In the genomic region with DNA sequence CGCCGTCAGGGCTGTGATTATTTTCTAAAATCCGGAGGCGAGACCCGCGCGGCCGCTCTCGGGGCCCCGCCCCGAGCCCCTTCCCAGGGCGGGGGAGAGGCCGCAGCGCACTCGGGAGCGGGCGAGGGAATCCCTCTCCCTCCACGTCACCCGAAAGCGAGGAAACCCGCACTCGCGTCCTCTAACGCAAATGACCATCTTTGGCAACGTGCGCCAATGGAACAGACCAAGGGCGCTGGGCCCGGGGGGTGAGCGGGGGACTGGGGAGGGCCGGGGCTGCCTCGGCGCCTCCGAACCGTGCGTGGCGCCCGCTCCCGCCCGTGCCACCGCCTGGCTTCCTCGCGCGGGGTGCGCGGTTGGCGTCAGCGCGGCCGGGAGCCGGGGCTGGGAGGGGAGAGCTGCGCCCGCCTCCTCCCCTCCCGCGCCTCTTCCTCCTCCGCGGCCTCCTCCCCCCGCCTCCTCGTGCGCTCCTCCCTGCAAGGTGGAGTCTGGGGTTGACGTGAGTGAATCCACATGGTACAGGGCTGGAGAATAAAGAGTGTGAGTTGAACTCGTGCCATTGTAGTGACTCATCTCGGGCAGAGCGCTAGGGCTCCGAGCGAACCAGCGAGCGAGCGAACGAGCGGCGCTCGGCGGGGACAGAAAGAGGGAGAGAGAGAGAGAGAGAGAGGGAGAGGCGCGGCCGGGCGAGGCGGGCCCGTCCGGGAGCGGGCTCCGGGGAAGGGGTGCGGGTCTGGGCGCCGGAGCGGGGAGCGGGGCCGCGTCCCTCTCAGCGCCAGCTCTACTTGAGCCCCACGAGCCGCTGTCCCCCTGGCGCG, we compare ENCODE assay signal across 1 cellular context.
TF ChIP-seq lines count a peak whose summit lies in the region.

TSS of gene FOSL2 (plus strand) at position 562 of the 818 bp plus-strand sequence. CDS start 863 bp downstream, outside the sequence.

TF ChIP-seq in HEK293, 187 proteins besides CTCF, POLR2A, EP300 and RAD21 (continued from another document and continues in another):
- TF ChIP-seq, protein P1, sequence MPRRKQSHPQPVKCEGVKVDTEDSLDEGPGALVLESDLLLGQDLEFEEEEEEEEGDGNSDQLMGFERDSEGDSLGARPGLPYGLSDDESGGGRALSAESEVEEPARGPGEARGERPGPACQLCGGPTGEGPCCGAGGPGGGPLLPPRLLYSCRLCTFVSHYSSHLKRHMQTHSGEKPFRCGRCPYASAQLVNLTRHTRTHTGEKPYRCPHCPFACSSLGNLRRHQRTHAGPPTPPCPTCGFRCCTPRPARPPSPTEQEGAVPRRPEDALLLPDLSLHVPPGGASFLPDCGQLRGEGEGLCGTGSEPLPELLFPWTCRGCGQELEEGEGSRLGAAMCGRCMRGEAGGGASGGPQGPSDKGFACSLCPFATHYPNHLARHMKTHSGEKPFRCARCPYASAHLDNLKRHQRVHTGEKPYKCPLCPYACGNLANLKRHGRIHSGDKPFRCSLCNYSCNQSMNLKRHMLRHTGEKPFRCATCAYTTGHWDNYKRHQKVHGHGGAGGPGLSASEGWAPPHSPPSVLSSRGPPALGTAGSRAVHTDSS (tag by site-specific recombination; IDR thresholded peaks at IDR 0.05) = peak; percentile 79
- TF ChIP-seq ZNF610 (tag by site-specific recombination; IDR thresholded peaks at IDR 0.05; ENCODE audit: borderline replicate concordance) (peak; percentile 67; the same call in 1 of the 2 replicates), ZNF785 (tag by site-specific recombination; IDR thresholded peaks at IDR 0.05) (no peak), ZXDB (tag by site-specific recombination; IDR thresholded peaks at IDR 0.05) (peak; percentile 72), SP3 (tag by site-specific recombination; IDR thresholded peaks at IDR 0.05) (peak; percentile 94), ZNF394 (tag by site-specific recombination; IDR thresholded peaks at IDR 0.05; ENCODE audit: borderline replicate concordance) (peak; percentile 58; the same call in 1 of the 2 replicates), ZNF837 (tag by site-specific recombination; IDR thresholded peaks at IDR 0.05) (no peak), ZBTB17 (tag by site-specific recombination; IDR thresholded peaks at IDR 0.05) (peak; percentile 98), KLF16 (tag by site-specific recombination; IDR thresholded peaks at IDR 0.05) (peak; percentile 70; the same call in 1 of the 2 replicates), ZNF639 (tag by site-specific recombination; IDR thresholded peaks at IDR 0.05) (peak; percentile 65; the same call in 1 of the 2 replicates), ZNF596 (tag by site-specific recombination; IDR thresholded peaks at IDR 0.05) (peak; percentile 98), ZEB2 (tag by site-specific recombination; IDR thresholded peaks at IDR 0.05) (peak; percentile 95), ZBTB8A (tag by site-specific recombination; IDR thresholded peaks at IDR 0.05) (peak; percentile 97), ZIC2 (tag by site-specific recombination; IDR thresholded peaks at IDR 0.05) (peak; percentile 40; the same call in 1 of the 2 replicates), SETDB1 (IDR thresholded peaks at IDR 0.05; ENCODE audit: insufficient read length, low read length) (no peak), ZNF391 (tag by site-specific recombination; IDR thresholded peaks at IDR 0.05; ENCODE audit: borderline replicate concordance, low read depth) (peak; percentile 58; the same call in 1 of the 2 replicates), ZNF175 (tag by site-specific recombination; IDR thresholded peaks at IDR 0.05) (no peak), ZNF266 (tag by site-specific recombination; IDR thresholded peaks at IDR 0.05; ENCODE audit: low read depth) (no peak), SP7 (tag by site-specific recombination; IDR thresholded peaks at IDR 0.05) (peak; percentile 85), ZNF521 (tag by site-specific recombination; IDR thresholded peaks at IDR 0.05) (no peak), ZNF707 (tag by site-specific recombination; IDR thresholded peaks at IDR 0.05) (no peak), SP2 (tag by site-specific recombination; IDR thresholded peaks at IDR 0.05) (peak; percentile 80), KLF17 (tag by site-specific recombination; IDR thresholded peaks at IDR 0.05) (peak; percentile 86), KLF1 (tag by site-specific recombination; IDR thresholded peaks at IDR 0.05) (peak; percentile 64), ZNF146 (tag by site-specific recombination; IDR thresholded peaks at IDR 0.05) (no peak), PBX3 (CRISPR knock-in tag; IDR thresholded peaks at IDR 0.05) (peak; percentile 34), ZNF600 (tag by site-specific recombination; IDR thresholded peaks at IDR 0.05) (peak; percentile 76), ZNF658 (tag by site-specific recombination; IDR thresholded peaks at IDR 0.05) (no peak), KLF7 (tag by site-specific recombination; IDR thresholded peaks at IDR 0.05; ENCODE audit: borderline replicate concordance) (no peak), GLIS2 (tag by site-specific recombination; IDR thresholded peaks at IDR 0.05) (peak; percentile 65; the same call in 1 of the 2 replicates), ZNF843 (tag by site-specific recombination; IDR thresholded peaks at IDR 0.05) (peak; percentile 54), ZNF341 (tag by site-specific recombination; IDR thresholded peaks at IDR 0.05; ENCODE audit: low read depth) (peak; percentile 90), ZNF311 (tag by site-specific recombination; IDR thresholded peaks at IDR 0.05; ENCODE audit: borderline replicate concordance) (no peak), ZNF24 (tag by site-specific recombination; IDR thresholded peaks at IDR 0.05) (peak; percentile 66; the same call in 1 of the 2 replicates), KLF8 (tag by site-specific recombination; IDR thresholded peaks at IDR 0.05) (peak; percentile 94), ZNF530 (tag by site-specific recombination; IDR thresholded peaks at IDR 0.05; ENCODE audit: low read depth) (no peak)
- TF ChIP-seq, protein P2, sequence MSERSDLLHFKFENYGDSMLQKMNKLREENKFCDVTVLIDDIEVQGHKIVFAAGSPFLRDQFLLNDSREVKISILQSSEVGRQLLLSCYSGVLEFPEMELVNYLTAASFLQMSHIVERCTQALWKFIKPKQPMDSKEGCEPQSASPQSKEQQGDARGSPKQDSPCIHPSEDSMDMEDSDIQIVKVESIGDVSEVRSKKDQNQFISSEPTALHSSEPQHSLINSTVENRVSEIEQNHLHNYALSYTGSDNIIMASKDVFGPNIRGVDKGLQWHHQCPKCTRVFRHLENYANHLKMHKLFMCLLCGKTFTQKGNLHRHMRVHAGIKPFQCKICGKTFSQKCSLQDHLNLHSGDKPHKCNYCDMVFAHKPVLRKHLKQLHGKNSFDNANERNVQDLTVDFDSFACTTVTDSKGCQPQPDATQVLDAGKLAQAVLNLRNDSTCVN (tag by site-specific recombination; optimal IDR thresholded peaks at IDR 0.05) = peak; percentile 90
- TF ChIP-seq, protein P3, sequence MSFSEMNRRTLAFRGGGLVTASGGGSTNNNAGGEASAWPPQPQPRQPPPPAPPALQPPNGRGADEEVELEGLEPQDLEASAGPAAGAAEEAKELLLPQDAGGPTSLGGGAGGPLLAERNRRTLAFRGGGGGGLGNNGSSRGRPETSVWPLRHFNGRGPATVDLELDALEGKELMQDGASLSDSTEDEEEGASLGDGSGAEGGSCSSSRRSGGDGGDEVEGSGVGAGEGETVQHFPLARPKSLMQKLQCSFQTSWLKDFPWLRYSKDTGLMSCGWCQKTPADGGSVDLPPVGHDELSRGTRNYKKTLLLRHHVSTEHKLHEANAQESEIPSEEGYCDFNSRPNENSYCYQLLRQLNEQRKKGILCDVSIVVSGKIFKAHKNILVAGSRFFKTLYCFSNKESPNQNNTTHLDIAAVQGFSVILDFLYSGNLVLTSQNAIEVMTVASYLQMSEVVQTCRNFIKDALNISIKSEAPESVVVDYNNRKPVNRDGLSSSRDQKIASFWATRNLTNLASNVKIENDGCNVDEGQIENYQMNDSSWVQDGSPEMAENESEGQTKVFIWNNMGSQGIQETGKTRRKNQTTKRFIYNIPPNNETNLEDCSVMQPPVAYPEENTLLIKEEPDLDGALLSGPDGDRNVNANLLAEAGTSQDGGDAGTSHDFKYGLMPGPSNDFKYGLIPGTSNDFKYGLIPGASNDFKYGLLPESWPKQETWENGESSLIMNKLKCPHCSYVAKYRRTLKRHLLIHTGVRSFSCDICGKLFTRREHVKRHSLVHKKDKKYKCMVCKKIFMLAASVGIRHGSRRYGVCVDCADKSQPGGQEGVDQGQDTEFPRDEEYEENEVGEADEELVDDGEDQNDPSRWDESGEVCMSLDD (tag by site-specific recombination; IDR thresholded peaks at IDR 0.05) = peak; percentile 76
- TF ChIP-seq, protein P4, sequence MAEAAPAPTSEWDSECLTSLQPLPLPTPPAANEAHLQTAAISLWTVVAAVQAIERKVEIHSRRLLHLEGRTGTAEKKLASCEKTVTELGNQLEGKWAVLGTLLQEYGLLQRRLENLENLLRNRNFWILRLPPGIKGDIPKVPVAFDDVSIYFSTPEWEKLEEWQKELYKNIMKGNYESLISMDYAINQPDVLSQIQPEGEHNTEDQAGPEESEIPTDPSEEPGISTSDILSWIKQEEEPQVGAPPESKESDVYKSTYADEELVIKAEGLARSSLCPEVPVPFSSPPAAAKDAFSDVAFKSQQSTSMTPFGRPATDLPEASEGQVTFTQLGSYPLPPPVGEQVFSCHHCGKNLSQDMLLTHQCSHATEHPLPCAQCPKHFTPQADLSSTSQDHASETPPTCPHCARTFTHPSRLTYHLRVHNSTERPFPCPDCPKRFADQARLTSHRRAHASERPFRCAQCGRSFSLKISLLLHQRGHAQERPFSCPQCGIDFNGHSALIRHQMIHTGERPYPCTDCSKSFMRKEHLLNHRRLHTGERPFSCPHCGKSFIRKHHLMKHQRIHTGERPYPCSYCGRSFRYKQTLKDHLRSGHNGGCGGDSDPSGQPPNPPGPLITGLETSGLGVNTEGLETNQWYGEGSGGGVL (tag by site-specific recombination; IDR thresholded peaks at IDR 0.05) = peak; percentile 99
- TF ChIP-seq, protein P5, sequence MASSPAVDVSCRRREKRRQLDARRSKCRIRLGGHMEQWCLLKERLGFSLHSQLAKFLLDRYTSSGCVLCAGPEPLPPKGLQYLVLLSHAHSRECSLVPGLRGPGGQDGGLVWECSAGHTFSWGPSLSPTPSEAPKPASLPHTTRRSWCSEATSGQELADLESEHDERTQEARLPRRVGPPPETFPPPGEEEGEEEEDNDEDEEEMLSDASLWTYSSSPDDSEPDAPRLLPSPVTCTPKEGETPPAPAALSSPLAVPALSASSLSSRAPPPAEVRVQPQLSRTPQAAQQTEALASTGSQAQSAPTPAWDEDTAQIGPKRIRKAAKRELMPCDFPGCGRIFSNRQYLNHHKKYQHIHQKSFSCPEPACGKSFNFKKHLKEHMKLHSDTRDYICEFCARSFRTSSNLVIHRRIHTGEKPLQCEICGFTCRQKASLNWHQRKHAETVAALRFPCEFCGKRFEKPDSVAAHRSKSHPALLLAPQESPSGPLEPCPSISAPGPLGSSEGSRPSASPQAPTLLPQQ (tag by site-specific recombination; IDR thresholded peaks at IDR 0.05) = peak; percentile 73
- TF ChIP-seq, protein P6, sequence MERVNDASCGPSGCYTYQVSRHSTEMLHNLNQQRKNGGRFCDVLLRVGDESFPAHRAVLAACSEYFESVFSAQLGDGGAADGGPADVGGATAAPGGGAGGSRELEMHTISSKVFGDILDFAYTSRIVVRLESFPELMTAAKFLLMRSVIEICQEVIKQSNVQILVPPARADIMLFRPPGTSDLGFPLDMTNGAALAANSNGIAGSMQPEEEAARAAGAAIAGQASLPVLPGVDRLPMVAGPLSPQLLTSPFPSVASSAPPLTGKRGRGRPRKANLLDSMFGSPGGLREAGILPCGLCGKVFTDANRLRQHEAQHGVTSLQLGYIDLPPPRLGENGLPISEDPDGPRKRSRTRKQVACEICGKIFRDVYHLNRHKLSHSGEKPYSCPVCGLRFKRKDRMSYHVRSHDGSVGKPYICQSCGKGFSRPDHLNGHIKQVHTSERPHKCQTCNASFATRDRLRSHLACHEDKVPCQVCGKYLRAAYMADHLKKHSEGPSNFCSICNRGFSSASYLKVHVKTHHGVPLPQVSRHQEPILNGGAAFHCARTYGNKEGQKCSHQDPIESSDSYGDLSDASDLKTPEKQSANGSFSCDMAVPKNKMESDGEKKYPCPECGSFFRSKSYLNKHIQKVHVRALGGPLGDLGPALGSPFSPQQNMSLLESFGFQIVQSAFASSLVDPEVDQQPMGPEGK (tag by site-specific recombination; IDR thresholded peaks at IDR 0.05) = peak; percentile 83
- TF ChIP-seq, protein P7, sequence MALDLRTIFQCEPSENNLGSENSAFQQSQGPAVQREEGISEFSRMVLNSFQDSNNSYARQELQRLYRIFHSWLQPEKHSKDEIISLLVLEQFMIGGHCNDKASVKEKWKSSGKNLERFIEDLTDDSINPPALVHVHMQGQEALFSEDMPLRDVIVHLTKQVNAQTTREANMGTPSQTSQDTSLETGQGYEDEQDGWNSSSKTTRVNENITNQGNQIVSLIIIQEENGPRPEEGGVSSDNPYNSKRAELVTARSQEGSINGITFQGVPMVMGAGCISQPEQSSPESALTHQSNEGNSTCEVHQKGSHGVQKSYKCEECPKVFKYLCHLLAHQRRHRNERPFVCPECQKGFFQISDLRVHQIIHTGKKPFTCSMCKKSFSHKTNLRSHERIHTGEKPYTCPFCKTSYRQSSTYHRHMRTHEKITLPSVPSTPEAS (tag by site-specific recombination; IDR thresholded peaks at IDR 0.05) = 0 out of 2 replicates have a peak, but pooled peaks have one; percentile 9
